18 cellular contexts compared by ENCODE assay signal in genomic region chr6:43735642-43736199, GRCh38. TPM values are rescaled to one million over a fixed set of nuclear protein-coding genes. Genes with fewer than 3 reads are reported as not detected.
"Had no signal": no experiment of that assay in that cellular context is flagged by ENCODE, and none has a peak within 500 bp of the region (broad histone marks: within the 10 kb centered on the region; RNA-seq: fewer than 3 reads in every experiment).

No MANE protein-coding gene starts in this region.

- H2AFZ ChIP-seq: hepatocyte, parathyroid adenoma had no signal

- H3K27ac ChIP-seq: esophagus muscularis mucosa, hepatocyte, left lung, neutrophil, parathyroid adenoma had no signal

- H3K36me3 Mint-ChIP-seq: brain; stimulated activated naive B cell treated with anti-CD40 and anti-IgM and Interleukin-4, amounts not matched to agents 10 μg/mL and 1 μg/mL and 100 μg/mL, for 72 hours; type B pancreatic cell had no signal

- H3K79me2 ChIP-seq: hepatocyte, parathyroid adenoma had no signal

- H3K27me3 ChIP-seq: esophagus muscularis mucosa, hepatocyte, left lung had no signal

- H3K4me3 ChIP-seq: esophagus muscularis mucosa, hepatocyte, left lung had no signal

- ATAC-seq: activated CD4-positive, CD25-positive, alpha-beta regulatory T cell treated with anti-CD3 and anti-CD28 coated beads, Interleukin-2, amount 50 U/mL, for 24 hours; activated naive CD4-positive, alpha-beta T cell treated with anti-CD3 and anti-CD28 coated beads, Interleukin-2, amount 50 U/mL, for 72 hours; left lung; naive thymus-derived CD8-positive, alpha-beta T cell; stimulated activated naive B cell treated with anti-CD40 and anti-IgM and Interleukin-4, amounts not matched to agents 10 μg/mL and 1 μg/mL and 100 μg/mL, for 72 hours had no signal

- H3K9ac ChIP-seq: parathyroid adenoma had no signal

- H3K4me3 Mint-ChIP-seq: brain; memory B cell; naive thymus-derived CD8-positive, alpha-beta T cell; stimulated activated naive B cell treated with anti-CD40 and anti-IgM and Interleukin-4, amounts not matched to agents 10 μg/mL and 1 μg/mL and 100 μg/mL, for 72 hours; type B pancreatic cell had no signal

- H3K36me3 ChIP-seq: esophagus muscularis mucosa, left lung, neutrophil had no signal

- H3K4me2 ChIP-seq: hepatocyte had no signal

- DNase-seq: activated CD4-positive, alpha-beta T cell treated with anti-CD3 and anti-CD28 coated beads, Interleukin-2, amount 50 U/mL, for 1 hour; activated T-cell treated with anti-CD3 and anti-CD28 coated beads, Interleukin-2, amount 50 U/mL, for 1 hour; dermis blood vessel endothelial cell; kidney; left lung; naive thymus-derived CD8-positive, alpha-beta T cell; SHP77 treated with DMSO at 0.1 percent for 48 hours; stimulated activated CD4-positive, alpha-beta T cell treated with anti-CD3 and anti-CD28 coated beads, Interleukin-2, amount 100 ng/mL, for 48 hours; stimulated activated naive B cell treated with anti-CD40 and anti-IgM and Interleukin-4, amounts not matched to agents 10 μg/mL and 1 μg/mL and 100 μg/mL, for 72 hours had no signal

- H3K27ac Mint-ChIP-seq: brain; memory B cell; stimulated activated naive B cell treated with anti-CD40 and anti-IgM and Interleukin-4, amounts not matched to agents 10 μg/mL and 1 μg/mL and 100 μg/mL, for 72 hours; type B pancreatic cell had no signal

- H3K27me3 Mint-ChIP-seq: stimulated activated naive B cell treated with anti-CD40 and anti-IgM and Interleukin-4, amounts not matched to agents 10 μg/mL and 1 μg/mL and 100 μg/mL, for 72 hours; type B pancreatic cell had no signal

- H3K4me1 ChIP-seq: parathyroid adenoma had no signal

RNA-seq across cellular contexts. Expression of gene VEGFA, which starts 34.3 kb away (rescaled TPM):
- polyA plus RNA-seq: naive thymus-derived CD8-positive, alpha-beta T cell had no signal
